Comparison of ENCODE assay signal across 22 cellular contexts in genomic region chr7:155709453-155709852, GRCh38.
DNase-seq lines count a peak whose midpoint lies in the region; ATAC-seq lines count a peak whose summit lies in the region.
"Had no signal": no experiment of that assay in that cellular context is flagged by ENCODE, and none has a peak within 500 bp of the region (broad histone marks: within the 10 kb centered on the region; RNA-seq: fewer than 3 reads in every experiment).

No MANE protein-coding gene starts in this region.

- CTCF ChIA-PET in activated naive CD4-positive, alpha-beta T cell treated with anti-CD3 and anti-CD28 coated beads for 36 hours (lab: Charles Lee), result interaction anchor here (1.1 kb wide), 1 partner anchor 17 kb away, joined by 3 read pairs; no protein-coding TSS in a partner anchor

- intact Hi-C loops in activated naive CD4-positive, alpha-beta T cell treated with anti-CD3 and anti-CD28 coated beads for 36 hours (cut with micrococcal nuclease), result no loop called here

- DNase-seq in kidney tubule cell (ENCODE audit: low spot score), result peak; percentile 86
- no peak for DNase-seq in ecto neural progenitor cell (ENCODE audit: low spot score)
- DNase-seq in activated naive CD4-positive, alpha-beta T cell treated with anti-CD3 and anti-CD28 coated beads for 36 hours, result no peak
- no peak for DNase-seq in A172 (ENCODE audit: low spot score)
- DNase-seq in activated naive CD8-positive, alpha-beta T cell treated with anti-CD3 and anti-CD28 coated beads, Interleukin-2, amount 50 U/mL, for 24 hours, result no peak
- DNase-seq: activated CD4-positive, alpha-beta T cell treated with anti-CD3 and anti-CD28 coated beads, Interleukin-2, amount 10 ng/mL, durations not matched to agents 7 days and 5 days; activated gamma-delta T cell; amygdala; foreskin keratinocyte; GF-D8; HCEC 1CT; left lung; NCI-H1105 treated with DMSO at 0.1 percent for 48 hours; NCI-H526; Right ventricle myocardium superior; trophoblast cell had no signal

- H3K4me3 Mint-ChIP-seq in activated naive CD4-positive, alpha-beta T cell treated with anti-CD3 and anti-CD28 coated beads for 36 hours, result no peak overlapping the region
- H3K4me3 Mint-ChIP-seq in activated naive CD8-positive, alpha-beta T cell treated with anti-CD3 and anti-CD28 coated beads, Interleukin-2, amount 50 U/mL, for 24 hours, result no peak overlapping the region
- H3K4me3 Mint-ChIP-seq: activated CD4-positive, alpha-beta T cell treated with anti-CD3 and anti-CD28 coated beads, Interleukin-2, amount 10 ng/mL, durations not matched to agents 7 days and 5 days; neural progenitor cell; stimulated activated naive CD8-positive, alpha-beta T cell treated with anti-CD3 and anti-CD28 coated beads, Interleukin-15, Interleukin-2, amounts not matched to agents 100 ng/mL and 50 ng/mL, for 24 hours had no signal

- peaks cover 14% of the 10 kb centered on the region for H3K4me1 Mint-ChIP-seq in activated naive CD4-positive, alpha-beta T cell treated with anti-CD3 and anti-CD28 coated beads for 36 hours (ENCODE audit: low read depth)
- peaks cover 13% of the 10 kb centered on the region for H3K4me1 Mint-ChIP-seq in activated naive CD8-positive, alpha-beta T cell treated with anti-CD3 and anti-CD28 coated beads, Interleukin-2, amount 50 U/mL, for 24 hours
- H3K4me1 Mint-ChIP-seq: neural progenitor cell had no signal

- H3K9me3 Mint-ChIP-seq in activated naive CD4-positive, alpha-beta T cell treated with anti-CD3 and anti-CD28 coated beads for 36 hours, result no peaks in the 10 kb centered on the region
- no peaks in the 10 kb centered on the region for H3K9me3 Mint-ChIP-seq in activated naive CD8-positive, alpha-beta T cell treated with anti-CD3 and anti-CD28 coated beads, Interleukin-2, amount 50 U/mL, for 24 hours
- H3K9me3 Mint-ChIP-seq: activated CD4-positive, alpha-beta T cell treated with anti-CD3 and anti-CD28 coated beads, Interleukin-2, amount 10 ng/mL, durations not matched to agents 7 days and 5 days; neural progenitor cell; stimulated activated naive CD8-positive, alpha-beta T cell treated with anti-CD3 and anti-CD28 coated beads, Interleukin-15, Interleukin-2, amounts not matched to agents 100 ng/mL and 50 ng/mL, for 24 hours had no signal

- peaks cover 32% of the 10 kb centered on the region for H3K36me3 Mint-ChIP-seq in activated naive CD4-positive, alpha-beta T cell treated with anti-CD3 and anti-CD28 coated beads for 36 hours (ENCODE audit: low read depth)
- peaks cover 42% of the 10 kb centered on the region for H3K36me3 Mint-ChIP-seq in activated naive CD8-positive, alpha-beta T cell treated with anti-CD3 and anti-CD28 coated beads, Interleukin-2, amount 50 U/mL, for 24 hours (ENCODE audit: low read depth)

- no peak overlapping the region for H3K27ac Mint-ChIP-seq in activated naive CD4-positive, alpha-beta T cell treated with anti-CD3 and anti-CD28 coated beads for 36 hours
- H3K27ac Mint-ChIP-seq in activated naive CD8-positive, alpha-beta T cell treated with anti-CD3 and anti-CD28 coated beads, Interleukin-2, amount 50 U/mL, for 24 hours, result no peak overlapping the region
- H3K27ac Mint-ChIP-seq: activated CD4-positive, alpha-beta T cell treated with anti-CD3 and anti-CD28 coated beads, Interleukin-2, amount 10 ng/mL, durations not matched to agents 7 days and 5 days; neural progenitor cell; progenitor cell of endocrine pancreas; stimulated activated naive CD8-positive, alpha-beta T cell treated with anti-CD3 and anti-CD28 coated beads, Interleukin-15, Interleukin-2, amounts not matched to agents 100 ng/mL and 50 ng/mL, for 24 hours had no signal

- ATAC-seq in GM18907 (IDR thresholded peaks at IDR 0.05; ENCODE audit: unreplicated experiment) (peak; percentile 73), GM21786 (IDR thresholded peaks at IDR 0.05; ENCODE audit: unreplicated experiment) (peak; percentile 48), HG03571 (IDR thresholded peaks at IDR 0.05; ENCODE audit: unreplicated experiment) (peak; percentile 61)
- no peak for ATAC-seq in activated naive CD8-positive, alpha-beta T cell treated with anti-CD3 and anti-CD28 coated beads, Interleukin-2, amount 50 U/mL, for 24 hours
- ATAC-seq: foreskin keratinocyte, left lung had no signal

- no peaks in the 10 kb centered on the region for H3K27me3 Mint-ChIP-seq in activated naive CD4-positive, alpha-beta T cell treated with anti-CD3 and anti-CD28 coated beads for 36 hours (ENCODE audit: low read depth)
- H3K27me3 Mint-ChIP-seq in activated naive CD8-positive, alpha-beta T cell treated with anti-CD3 and anti-CD28 coated beads, Interleukin-2, amount 50 U/mL, for 24 hours, result no peaks in the 10 kb centered on the region
- H3K27me3 Mint-ChIP-seq: activated CD4-positive, alpha-beta T cell treated with anti-CD3 and anti-CD28 coated beads, Interleukin-2, amount 10 ng/mL, durations not matched to agents 7 days and 5 days; progenitor cell of endocrine pancreas; stimulated activated naive CD8-positive, alpha-beta T cell treated with anti-CD3 and anti-CD28 coated beads, Interleukin-15, Interleukin-2, amounts not matched to agents 100 ng/mL and 50 ng/mL, for 24 hours had no signal
